In the genomic region with DNA sequence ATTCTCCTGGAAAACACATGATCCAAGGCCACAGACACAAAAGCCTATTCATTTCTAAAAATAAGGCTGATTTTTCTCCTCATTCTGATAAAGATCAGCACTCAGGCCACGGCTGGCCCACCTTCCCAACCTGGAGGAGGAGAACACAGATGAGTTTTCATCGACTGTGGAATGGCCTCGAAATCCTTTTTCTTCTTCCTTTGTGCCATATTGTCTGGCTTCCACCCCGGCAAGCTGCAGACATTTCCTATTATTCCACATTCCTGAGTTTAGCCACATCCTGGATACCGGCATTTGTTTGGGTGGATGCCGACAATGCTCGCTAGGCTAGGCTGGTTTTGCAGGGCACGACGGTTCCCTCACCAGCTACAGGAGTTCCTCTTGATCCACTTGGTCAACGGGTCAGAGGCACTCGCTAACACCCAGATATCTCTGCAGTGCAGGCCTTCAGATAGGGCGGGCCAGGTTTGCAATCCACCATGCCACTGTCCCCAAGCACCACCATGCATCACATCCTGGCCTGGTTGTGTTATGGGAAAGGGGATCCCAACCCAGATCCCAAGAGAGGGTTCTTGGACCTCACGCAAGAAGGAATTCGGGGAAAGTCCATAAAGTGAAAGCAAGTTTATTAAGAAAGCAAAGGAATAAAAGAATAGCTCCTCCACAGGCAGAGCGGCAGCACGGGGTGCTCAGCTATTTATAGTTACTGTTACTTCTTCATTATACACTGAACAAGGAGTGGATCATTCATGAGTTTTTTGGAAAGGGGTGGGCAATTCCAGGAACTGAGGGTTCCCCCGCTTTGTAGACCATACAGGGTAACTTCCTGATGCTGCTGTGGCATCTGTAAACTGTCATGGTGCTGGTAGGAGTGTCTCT, we compare ENCODE assay signal across 8 cellular contexts. TPM values are rescaled to one million over a fixed set of nuclear protein-coding genes. Genes with fewer than 3 reads are reported as not detected.
DNase-seq lines count a peak whose midpoint lies in the region; ATAC-seq and TF ChIP-seq lines count a peak whose summit lies in the region.

No MANE protein-coding gene starts in this region.

- H3K4me1 ChIP-seq in upper lobe of left lung (peaks cover 23 to 33% (median 30%) of the 10 kb centered on the region in 4 donors), uterus (no peaks in the 10 kb centered on the region)

- no peak for ATAC-seq in upper lobe of left lung (ENCODE audit: low FRiP score in 2 of 2)
- ATAC-seq in HG02588 (IDR thresholded peaks at IDR 0.05; ENCODE audit: unreplicated experiment) = no peak

- peaks cover 35% of the 10 kb centered on the region for H3K27me3 Mint-ChIP-seq in activated naive CD4-positive, alpha-beta T cell treated with anti-CD3 and anti-CD28 coated beads, Interleukin-2, amount 10 ng/mL, durations not matched to agents 7 days and 5 days

- H3K4me3 Mint-ChIP-seq in activated naive CD4-positive, alpha-beta T cell treated with anti-CD3 and anti-CD28 coated beads, Interleukin-2, amount 10 ng/mL, durations not matched to agents 7 days and 5 days = no peak overlapping the region

- WGBS in upper lobe of left lung, 2 donors = 43 to 49% methylated on average over 17 of the region's 17 CpGs

- intact Hi-C loops in uterus (cut with DNase I; ENCODE audit: low total_unique reads) = no loop called here

- H3K9me3 ChIP-seq in upper lobe of left lung (no peaks in the 10 kb centered on the region), uterus (no peaks in the 10 kb centered on the region)

- TF ChIP-seq CTCF in upper lobe of left lung (IDR thresholded peaks at IDR 0.05) = no peak
- no peak for TF ChIP-seq CTCF in uterus (IDR thresholded peaks at IDR 0.05)

- TF ChIP-seq EP300 in upper lobe of left lung (IDR thresholded peaks at IDR 0.05) = no peak

- no peaks in the 10 kb centered on the region for H3K36me3 Mint-ChIP-seq in activated naive CD4-positive, alpha-beta T cell treated with anti-CD3 and anti-CD28 coated beads, Interleukin-2, amount 10 ng/mL, durations not matched to agents 7 days and 5 days

- H3K27ac ChIP-seq in upper lobe of left lung (peak overlapping the region; percentile 28 to 67 (median 58)), uterus (no peak overlapping the region)

- H3K36me3 ChIP-seq in upper lobe of left lung (no peaks in the 10 kb centered on the region), uterus (no peaks in the 10 kb centered on the region)

- H3K4me3 ChIP-seq in upper lobe of left lung = no peak overlapping the region
- H3K4me3 ChIP-seq in uterus = no peak overlapping the region

- peak; percentile 64 for DNase-seq in activated naive CD4-positive, alpha-beta T cell treated with anti-CD3 and anti-CD28 coated beads, Interleukin-2, amount 10 ng/mL, durations not matched to agents 7 days and 5 days
- no peak for DNase-seq in activated naive CD4-positive, alpha-beta T cell treated with anti-CD3 and anti-CD28 coated beads, Interleukin-2, amount 50 U/mL, for 16 hours
- peak; percentile 64 for DNase-seq in amniotic stem cell (lab: John Stamatoyannopoulos, UW)
- DNase-seq in iris pigment epithelial cell (ENCODE audit: low read depth) = peak; percentile 88
- no peak for DNase-seq in upper lobe of left lung
- DNase-seq in stimulated activated CD4-positive, alpha-beta T cell treated with anti-CD3 and anti-CD28 coated beads, Interleukin-2, amount 100 ng/mL, for 24 hours = no peak
- DNase-seq in uterus = no peak

- no peaks in the 10 kb centered on the region for H3K9me3 Mint-ChIP-seq in activated naive CD4-positive, alpha-beta T cell treated with anti-CD3 and anti-CD28 coated beads, Interleukin-2, amount 10 ng/mL, durations not matched to agents 7 days and 5 days

- no peaks in the 10 kb centered on the region for H3K27me3 ChIP-seq in upper lobe of left lung
- H3K27me3 ChIP-seq in uterus = no peaks in the 10 kb centered on the region

- CTCF ChIA-PET in activated naive CD4-positive, alpha-beta T cell treated with anti-CD3 and anti-CD28 coated beads, Interleukin-2, amount 10 ng/mL, durations not matched to agents 7 days and 5 days (lab: Charles Lee) = no interaction called here

- H3K27ac Mint-ChIP-seq in activated naive CD4-positive, alpha-beta T cell treated with anti-CD3 and anti-CD28 coated beads, Interleukin-2, amount 10 ng/mL, durations not matched to agents 7 days and 5 days = no peak overlapping the region

- no peak for TF ChIP-seq POLR2A in upper lobe of left lung (IDR thresholded peaks at IDR 0.05)
- TF ChIP-seq POLR2A in uterus (IDR thresholded peaks at IDR 0.05) = no peak

- peaks cover 56% of the 10 kb centered on the region for H3K4me1 Mint-ChIP-seq in activated naive CD4-positive, alpha-beta T cell treated with anti-CD3 and anti-CD28 coated beads, Interleukin-2, amount 10 ng/mL, durations not matched to agents 7 days and 5 days

RNA-seq across cellular contexts. Expression of a gene that starts 4.2 kb away (rescaled TPM):
- total RNA-seq in upper lobe of left lung (100 to 1,000 TPM; 196 to 503 (median 397) TPM), uterus (100 to 1,000 TPM in 2 of 4 donors, 10 to 100 TPM in 2; 68.7 to 160 (median 109) TPM)

RNA-seq across cellular contexts. Expression of a gene that starts 8.0 kb away (rescaled TPM):
- total RNA-seq in upper lobe of left lung (1 to 10 TPM; 1.5 to 9.3 (median 2.6) TPM), uterus (under 1 TPM in 2 of 4 donors, not detected in 2; 0.26 to 0.48 TPM)

RNA-seq across cellular contexts. Expression of a gene that starts 20.9 kb away (rescaled TPM):
- total RNA-seq in upper lobe of left lung (10 to 100 TPM; 18.9 to 75.0 (median 32.3) TPM), uterus (10 to 100 TPM in 2 of 4 donors, 1 to 10 TPM in 2; 5.6 to 42.4 (median 21.1) TPM)

RNA-seq across cellular contexts. Expression of a gene that starts 30.2 kb away (rescaled TPM):
- 10 to 100 TPM; 42.3 to 99.5 (median 48.7) TPM for total RNA-seq in upper lobe of left lung
- total RNA-seq in uterus = 10 to 100 TPM; 15.9 to 66.6 (median 41.3) TPM

RNA-seq across cellular contexts. Expression of a gene that starts 31.4 kb away (rescaled TPM):
- 10 to 100 TPM in 5 of 6 donors, 1 to 10 TPM in 1; 5.2 to 77.1 (median 46.0) TPM for total RNA-seq in upper lobe of left lung
- total RNA-seq in uterus = 10 to 100 TPM; 13.3 to 44.3 (median 31.9) TPM

Comparison
In these comparisons a context has a peak if more than half of its experiments do, and no peak if none do; other contexts are left out.
1. DNase-seq: peak in activated naive CD4-positive, alpha-beta T cell treated with anti-CD3 and anti-CD28 coated beads, Interleukin-2, amount 10 ng/mL, durations not matched to agents 7 days and 5 days (single experiment), amniotic stem cell (single experiment) and iris pigment epithelial cell (single experiment); none in activated naive CD4-positive, alpha-beta T cell treated with anti-CD3 and anti-CD28 coated beads, Interleukin-2, amount 50 U/mL, for 16 hours (single experiment), upper lobe of left lung (0 of 2), stimulated activated CD4-positive, alpha-beta T cell treated with anti-CD3 and anti-CD28 coated beads, Interleukin-2, amount 100 ng/mL, for 24 hours (0 of 2) and uterus (0 of 2).
2. H3K27ac ChIP-seq: peak in upper lobe of left lung (4 of 4); none in uterus (0 of 2).